Comparison of ENCODE assay signal across 26 cellular contexts in genomic region chr18:34995746-34996145, GRCh38. TPM values are rescaled to one million over a fixed set of nuclear protein-coding genes. Genes with fewer than 3 reads are reported as not detected.
DNase-seq lines count a peak whose midpoint lies in the region; ATAC-seq, FAIRE-seq and TF ChIP-seq lines count a peak whose summit lies in the region.
"Had no signal": no experiment of that assay in that cellular context is flagged by ENCODE, and none has a peak within 500 bp of the region (broad histone marks: within the 10 kb centered on the region; RNA-seq: fewer than 3 reads in every experiment).

No MANE protein-coding gene starts in this region.

- no peaks in the 10 kb centered on the region for H3K79me1 ChIP-seq in H1 (ENCODE audit: low read depth, low read length)
- no peaks in the 10 kb centered on the region for H3K79me1 ChIP-seq in trophoblast cell (ENCODE audit: low read length)

- no peak overlapping the region for H3K4me3 ChIP-seq in H1 (ENCODE audit: extremely low read depth in 1 of 4, insufficient read depth in 2 of 4, low read depth in 3 of 4, low read length in 4 of 4)
- no peak overlapping the region for H3K4me3 ChIP-seq in trophoblast cell (ENCODE audit: low read depth, low read length)
- H3K4me3 ChIP-seq: BLaER1 had no signal

- FAIRE-seq in H1 (lab: Jason Lieb, UNC): no peak
- FAIRE-seq: A204.1, GM12891, GM19239 had no signal

- H4K20me1 ChIP-seq in H1 (replicated peaks in 1 of 2; ENCODE audit: control insufficient read depth in 1 of 2, insufficient read depth in 2 of 2, low read length in 2 of 2): no peaks in the 10 kb centered on the region
- H4K20me1 ChIP-seq: BLaER1 had no signal

- no peaks in the 10 kb centered on the region for H3K4me1 Mint-ChIP-seq in activated naive CD4-positive, alpha-beta T cell treated with anti-CD3 and anti-CD28 coated beads, Interleukin-2, amount 10 ng/mL, durations not matched to agents 7 days and 5 days
- H3K4me1 Mint-ChIP-seq: CD4-positive, alpha-beta memory T cell; CD4-positive, CD25-positive, alpha-beta regulatory T cell; CD8-positive, alpha-beta memory T cell had no signal

- no peak overlapping the region for H3K27ac Mint-ChIP-seq in activated naive CD4-positive, alpha-beta T cell treated with anti-CD3 and anti-CD28 coated beads, Interleukin-2, amount 10 ng/mL, durations not matched to agents 7 days and 5 days
- H3K27ac Mint-ChIP-seq: CD14-positive monocyte; CD4-positive, alpha-beta memory T cell; CD4-positive, CD25-positive, alpha-beta regulatory T cell had no signal

- CTCF ChIA-PET in H1 (lab: Charles Lee; ENCODE audit: partially characterized antibody): interaction anchor here (1.2 kb wide), 1 partner anchor 269 kb away, joined by 4 read pairs; no protein-coding TSS in a partner anchor
- CTCF ChIA-PET in activated naive CD4-positive, alpha-beta T cell treated with anti-CD3 and anti-CD28 coated beads, Interleukin-2, amount 10 ng/mL, durations not matched to agents 7 days and 5 days (lab: Charles Lee): no interaction called here

- 99% methylated on average over 5 of the region's 5 CpGs; no CpG with 5 or more reads in 1 of the 2 experiments for WGBS in H1 (ENCODE audit: extremely low coverage in 1 of 2, insufficient coverage in 1 of 2, insufficient read length in 1 of 2, insufficient replicate concordance in 2 of 2, low coverage in 1 of 2, low lambda C conversion rate in 2 of 2, missing lambda C conversion rate in 1 of 2), 2 experiments
- WGBS in trophoblast cell (ENCODE audit: extremely low coverage, insufficient coverage, insufficient read length): no CpG with 5 or more reads among the region's 5 CpGs

- H2BK12ac ChIP-seq in H1 (ENCODE audit: low read depth, low read length): no peak overlapping the region
- no peak overlapping the region for H2BK12ac ChIP-seq in trophoblast cell (ENCODE audit: low read length)

- no peak overlapping the region for H3K4me3 Mint-ChIP-seq in activated naive CD4-positive, alpha-beta T cell treated with anti-CD3 and anti-CD28 coated beads, Interleukin-2, amount 10 ng/mL, durations not matched to agents 7 days and 5 days
- H3K4me3 Mint-ChIP-seq: CD14-positive monocyte; CD4-positive, alpha-beta memory T cell; CD4-positive, CD25-positive, alpha-beta regulatory T cell; CD8-positive, alpha-beta memory T cell had no signal

- H3K27me3 ChIP-seq in H1 (replicated peaks in 1 of 4; ENCODE audit: control insufficient read depth in 3 of 4, extremely low read depth in 1 of 4, insufficient read depth in 3 of 4, low read length in 3 of 4) (peaks cover 0 to 1% (median 0%) of the 10 kb centered on the region in 4 experiments; a peak in 1 of 7 replicates), trophoblast cell (ENCODE audit: insufficient read depth, low read length) (no peaks in the 10 kb centered on the region)
- H3K27me3 ChIP-seq: BE2C, BLaER1 had no signal

- no peaks in the 10 kb centered on the region for H3K9me3 Mint-ChIP-seq in activated naive CD4-positive, alpha-beta T cell treated with anti-CD3 and anti-CD28 coated beads, Interleukin-2, amount 10 ng/mL, durations not matched to agents 7 days and 5 days
- H3K9me3 Mint-ChIP-seq: CD14-positive monocyte; CD4-positive, alpha-beta memory T cell; CD8-positive, alpha-beta memory T cell had no signal

- no peak for ATAC-seq in GM19467 (IDR thresholded peaks at IDR 0.05; ENCODE audit: unreplicated experiment)

- TF ChIP-seq POLR2A in H1 (IDR thresholded peaks at IDR 0.05; ENCODE audit: control extremely low read depth in 1 of 2, low read depth in 2 of 2, low read length in 2 of 2): no peak

- no peak overlapping the region for H4K12ac ChIP-seq in trophoblast cell (ENCODE audit: low read depth, low read length)

- H3K36me3 Mint-ChIP-seq in activated naive CD4-positive, alpha-beta T cell treated with anti-CD3 and anti-CD28 coated beads, Interleukin-2, amount 10 ng/mL, durations not matched to agents 7 days and 5 days: no peaks in the 10 kb centered on the region
- H3K36me3 Mint-ChIP-seq: CD4-positive, alpha-beta memory T cell; CD4-positive, CD25-positive, alpha-beta regulatory T cell; CD8-positive, alpha-beta memory T cell had no signal

- peak overlapping the region; percentile 25; the same call in 1 of the 2 replicates for H2BK15ac ChIP-seq in H1 (ENCODE audit: low read length)

- POLR2A ChIA-PET in H1 (lab: Charles Lee; ENCODE audit: partially characterized antibody): no interaction called here

- H3K4me2 ChIP-seq in H1 (ENCODE audit: insufficient read depth in 1 of 2, low read depth in 2 of 2, low read length in 2 of 2) (no peak overlapping the region), trophoblast cell (ENCODE audit: low read length) (no peak overlapping the region)
- H3K4me2 ChIP-seq: BLaER1 had no signal

- H2BK5ac ChIP-seq in H1 (ENCODE audit: low read depth, low read length) (no peak overlapping the region), trophoblast cell (ENCODE audit: low read depth, low read length, poor library complexity) (no peak overlapping the region)

- H3K9ac ChIP-seq in H1 (replicated peaks in 1 of 4; ENCODE audit: extremely low read depth in 1 of 4, low read depth in 3 of 4, low read length in 3 of 4) (no peak overlapping the region), trophoblast cell (ENCODE audit: low read length) (no peak overlapping the region)
- H3K9ac ChIP-seq: BLaER1 had no signal

- H3K14ac ChIP-seq in H1 (ENCODE audit: insufficient read length) (no peak overlapping the region), trophoblast cell (ENCODE audit: low read length) (no peak overlapping the region)

- H4K5ac ChIP-seq in H1 (ENCODE audit: insufficient read length, low read depth, low read length): no peak overlapping the region

- peak overlapping the region; percentile 20 for H3K27ac ChIP-seq in caudate nucleus (ENCODE audit: low read depth, low read length)
- no peak overlapping the region for H3K27ac ChIP-seq in H1 (ENCODE audit: low read depth, low read length)
- no peak overlapping the region for H3K27ac ChIP-seq in trophoblast cell (ENCODE audit: low read depth, low read length)
- H3K27ac ChIP-seq: BLaER1 had no signal

- H3K4me1 ChIP-seq in H1 (replicated peaks in 1 of 4; ENCODE audit: control insufficient read depth in 3 of 4, insufficient read depth in 4 of 4, low read length in 3 of 4) (peaks cover 0 to 12% (median 3%) of the 10 kb centered on the region in 4 experiments; a peak in 2 of 7 replicates), trophoblast cell (ENCODE audit: control insufficient read depth in 1 of 2, insufficient read depth in 2 of 2, low read length in 2 of 2) (peaks cover 0 to 3% of the 10 kb centered on the region in 2 experiments)
- H3K4me1 ChIP-seq: BE2C had no signal

- no peaks in the 10 kb centered on the region for H3K23me2 ChIP-seq in H1 (ENCODE audit: low read depth, low read length)

- H3K36me3 ChIP-seq in H1 (ENCODE audit: control insufficient read depth in 2 of 4, insufficient read depth in 4 of 4, low read length in 3 of 4) (no peaks in the 10 kb centered on the region; a peak in 2 of 8 replicates), trophoblast cell (ENCODE audit: control insufficient read depth in 1 of 2, insufficient read depth in 2 of 2, low read length in 2 of 2) (no peaks in the 10 kb centered on the region)
- H3K36me3 ChIP-seq: BE2C had no signal

- H3K79me2 ChIP-seq in H1 (ENCODE audit: control insufficient read depth in 1 of 2, insufficient read depth in 2 of 2, low read length in 2 of 2) (no peaks in the 10 kb centered on the region), trophoblast cell (ENCODE audit: control insufficient read depth, insufficient read depth, low read length, poor library complexity) (no peaks in the 10 kb centered on the region)

- TF ChIP-seq CTCF in H1 (IDR thresholded peaks at IDR 0.05; ENCODE audit: control extremely low read depth in 1 of 3, insufficient read depth in 1 of 3, low read depth in 1 of 3, low read length in 3 of 3): no peak

- H3K23ac ChIP-seq in H1 (ENCODE audit: insufficient read length): no peak overlapping the region
- no peak overlapping the region for H3K23ac ChIP-seq in trophoblast cell (ENCODE audit: low read length)

- H4K8ac ChIP-seq in H1 (ENCODE audit: extremely low read depth, insufficient read depth, low read length) (no peak overlapping the region), trophoblast cell (ENCODE audit: low read depth, low read length) (no peak overlapping the region)

- H4K91ac ChIP-seq in H1 (replicated peaks; ENCODE audit: insufficient read length, low read length) (no peak overlapping the region), trophoblast cell (ENCODE audit: low read depth, low read length) (no peak overlapping the region)

- no peaks in the 10 kb centered on the region for H3K27me3 Mint-ChIP-seq in activated naive CD4-positive, alpha-beta T cell treated with anti-CD3 and anti-CD28 coated beads, Interleukin-2, amount 10 ng/mL, durations not matched to agents 7 days and 5 days

- H2AK5ac ChIP-seq in H1 (ENCODE audit: low read depth, low read length) (no peak overlapping the region), trophoblast cell (ENCODE audit: low read length) (no peak overlapping the region)

- TF ChIP-seq EP300 in H1 (IDR thresholded peaks at IDR 0.05; ENCODE audit: borderline replicate concordance in 1 of 2, low read depth in 2 of 2, low read length in 2 of 2): no peak

- DNase-seq in caudate nucleus (lab: John Stamatoyannopoulos, UW) (no peak), H1 (ENCODE audit: low read depth in 1 of 2, low spot score in 2 of 2) (no peak), trophoblast cell (peak; percentile 77 to 89), amniotic stem cell (lab: John Stamatoyannopoulos, UW) (no peak)
- no peak for DNase-seq in activated naive CD4-positive, alpha-beta T cell treated with anti-CD3 and anti-CD28 coated beads, Interleukin-2, amount 10 ng/mL, durations not matched to agents 7 days and 5 days
- DNase-seq: 8988T; ACHN; BE2C; C1 segment of cervical spinal cord; CD4-positive, alpha-beta memory T cell; CD4-positive, CD25-positive, alpha-beta regulatory T cell; CD8-positive, alpha-beta memory T cell; COR-L47; DMS 273 treated with DMSO at 0.1 percent for 48 hours; DMS153; DMS53; DMS79; DND-41; EL; GDM1 had no signal

- H3K56ac ChIP-seq in H1 (replicated peaks; ENCODE audit: insufficient read length, low read depth, low read length): no peak overlapping the region

- TF ChIP-seq RAD21 in H1 (IDR thresholded peaks at IDR 0.05 in 1 of 2, conservative IDR thresholded peaks at IDR 0.05 in 1 of 2; ENCODE audit: low read depth in 2 of 2, low read length in 2 of 2): no peak

- H3K9me3 ChIP-seq in H1 (ENCODE audit: insufficient read depth in 2 of 2, low read depth in 1 of 2, low read length in 1 of 2) (peaks cover 13 to 19% of the 10 kb centered on the region in 2 experiments), trophoblast cell (ENCODE audit: insufficient read depth, low read depth, low read length) (no peaks in the 10 kb centered on the region)
- H3K9me3 ChIP-seq: BE2C had no signal

- H3K18ac ChIP-seq in H1 (ENCODE audit: extremely low read depth, low read length): no peak overlapping the region
- H3K18ac ChIP-seq in trophoblast cell (ENCODE audit: low read length): no peak overlapping the region

- H3K4ac ChIP-seq in H1 (replicated peaks; ENCODE audit: insufficient read length, low read depth, low read length): no peak overlapping the region
- no peak overlapping the region for H3K4ac ChIP-seq in trophoblast cell (ENCODE audit: low read depth, low read length)

- H2AFZ ChIP-seq in H1 (ENCODE audit: low read length): no peak overlapping the region
- H2AFZ ChIP-seq in trophoblast cell (ENCODE audit: insufficient read depth, low read length, poor library complexity): no peak overlapping the region

- H2BK120ac ChIP-seq in H1 (replicated peaks; ENCODE audit: low read depth, low read length): no peak overlapping the region
- no peak overlapping the region for H2BK120ac ChIP-seq in trophoblast cell (ENCODE audit: insufficient read depth, low read length, poor library complexity)

- no peak overlapping the region for H2BK20ac ChIP-seq in H1 (ENCODE audit: low read length)

RNA-seq across cellular contexts. Expression of gene MAPRE2, which starts 45.5 kb away (rescaled TPM):
- 30.9 and 32.6 TPM in 2 replicates for total RNA-seq in H1 (2021; fragmentation: NEBNext Ultra II Directional; extraction: Animal tissue kit (Norgen Biotek cat#: 25700))
- 24.2 and 33.1 TPM in 2 replicates for polyA plus RNA-seq in H1 (2011; rRNA removed)
- 30.0 TPM for polyA plus RNA-seq in H1 (2011; cell fraction: cytosol; rRNA removed)
- polyA plus RNA-seq in H1 (2011; cell fraction: nucleus; rRNA removed): 17.5 TPM
- 21.2 to 32.2 TPM (median 24.4 TPM) in 4 replicates for polyA plus RNA-seq in H1 (2012, experiment 1 of 2)
- polyA plus RNA-seq in H1 (2012, experiment 2 of 2): 5.2 TPM
- polyA plus RNA-seq in H1 (2013, experiment 1 of 2): 18.5 TPM
- 18.6 TPM for polyA plus RNA-seq in H1 (2013, experiment 2 of 2)
- polyA minus RNA-seq in H1 (2011; rRNA and poly(A)+ RNA removed): 37.3 and 44.8 TPM in 2 replicates
- polyA minus RNA-seq in H1 (2011; cell fraction: cytosol; rRNA and poly(A)+ RNA removed): 28.1 TPM
- 30.2 TPM for polyA minus RNA-seq in H1 (2011; cell fraction: nucleus; rRNA and poly(A)+ RNA removed)
- 10.8 and 11.0 TPM in 2 replicates for polyA plus RNA-seq in trophoblast cell (2013)

Comparison
In these comparisons a context has a peak if more than half of its experiments do, and no peak if none do; other contexts are left out.
1. DNase-seq: peak in trophoblast cell (2 of 2); none in caudate nucleus (0 of 61), H1 (0 of 2), amniotic stem cell (single experiment) and activated naive CD4-positive, alpha-beta T cell treated with anti-CD3 and anti-CD28 coated beads, Interleukin-2, amount 10 ng/mL, durations not matched to agents 7 days and 5 days (single experiment).